Comparison of ENCODE assay signal across 25 cellular contexts in genomic region chr18:24809173-24809955, GRCh38.
"Had no signal": no experiment of that assay in that cellular context is flagged by ENCODE, and none has a peak within 500 bp of the region (broad histone marks: within the 10 kb centered on the region; RNA-seq: fewer than 3 reads in every experiment).

No MANE protein-coding gene starts in this region.

- H3K4me1 Mint-ChIP-seq: activated CD4-positive, alpha-beta T cell treated with anti-CD3 and anti-CD28 coated beads, Interleukin-2, amount 10 ng/mL, durations not matched to agents 24 days and 14 days; activated naive CD4-positive, alpha-beta T cell treated with anti-CD3 and anti-CD28 coated beads, Interleukin-2, amount 50 U/mL, for 24 hours; activated naive CD8-positive, alpha-beta T cell treated with anti-CD3 and anti-CD28 coated beads, Interleukin-2, amount 10 ng/mL, durations not matched to agents 7 days and 5 days; activated T-helper 17 cell treated with anti-CD3 and anti-CD28 coated beads, Interleukin-2, amount 50 U/mL, for 72 hours; central memory CD8-positive, alpha-beta T cell had no signal

- H3K9me3 Mint-ChIP-seq: activated CD4-positive, alpha-beta T cell treated with anti-CD3 and anti-CD28 coated beads, Interleukin-2, amount 10 ng/mL, durations not matched to agents 24 days and 14 days; activated naive CD4-positive, alpha-beta T cell treated with anti-CD3 and anti-CD28 coated beads, Interleukin-2, amount 50 U/mL, for 24 hours had no signal

- H3K4me3 Mint-ChIP-seq: activated CD4-positive, alpha-beta T cell treated with anti-CD3 and anti-CD28 coated beads, Interleukin-2, amount 10 ng/mL, durations not matched to agents 24 days and 14 days; activated CD8-positive, alpha-beta T cell treated with anti-CD3 and anti-CD28 coated beads for 36 hours; activated naive CD4-positive, alpha-beta T cell treated with anti-CD3 and anti-CD28 coated beads, Interleukin-2, amount 50 U/mL, for 24 hours; activated naive CD8-positive, alpha-beta T cell treated with anti-CD3 and anti-CD28 coated beads, Interleukin-2, amount 10 ng/mL, durations not matched to agents 7 days and 5 days; activated T-cell treated with anti-CD3 and anti-CD28 coated beads, Interleukin-2, amount 50 U/mL, for 72 hours; activated T-helper 17 cell treated with anti-CD3 and anti-CD28 coated beads, Interleukin-2, amount 50 U/mL, for 72 hours; central memory CD8-positive, alpha-beta T cell had no signal

- H3K27me3 Mint-ChIP-seq: activated CD4-positive, alpha-beta T cell treated with anti-CD3 and anti-CD28 coated beads, Interleukin-2, amount 10 ng/mL, durations not matched to agents 24 days and 14 days; activated CD8-positive, alpha-beta T cell treated with anti-CD3 and anti-CD28 coated beads for 36 hours had no signal

- H3K27ac Mint-ChIP-seq: activated CD4-positive, alpha-beta T cell treated with anti-CD3 and anti-CD28 coated beads, Interleukin-2, amount 10 ng/mL, durations not matched to agents 24 days and 14 days; activated CD8-positive, alpha-beta T cell treated with anti-CD3 and anti-CD28 coated beads for 36 hours; activated naive CD4-positive, alpha-beta T cell treated with anti-CD3 and anti-CD28 coated beads, Interleukin-2, amount 50 U/mL, for 24 hours; activated naive CD8-positive, alpha-beta T cell treated with anti-CD3 and anti-CD28 coated beads, Interleukin-2, amount 10 ng/mL, durations not matched to agents 7 days and 5 days; activated T-cell treated with anti-CD3 and anti-CD28 coated beads, Interleukin-2, amount 50 U/mL, for 72 hours; activated T-helper 17 cell treated with anti-CD3 and anti-CD28 coated beads, Interleukin-2, amount 50 U/mL, for 72 hours had no signal

- H3K36me3 Mint-ChIP-seq: activated naive CD4-positive, alpha-beta T cell treated with anti-CD3 and anti-CD28 coated beads, Interleukin-2, amount 50 U/mL, for 24 hours; activated naive CD8-positive, alpha-beta T cell treated with anti-CD3 and anti-CD28 coated beads, Interleukin-2, amount 10 ng/mL, durations not matched to agents 7 days and 5 days had no signal

- DNase-seq: activated CD4-positive, alpha-beta T cell treated with anti-CD3 and anti-CD28 coated beads, Interleukin-2, amount 10 ng/mL, durations not matched to agents 24 days and 14 days; activated CD4-positive, alpha-beta T cell treated with anti-CD3 and anti-CD28 coated beads, Interleukin-2, amount 50 U/mL, for 4 hours; activated CD8-positive, alpha-beta T cell treated with anti-CD3 and anti-CD28 coated beads for 36 hours; activated effector memory CD4-positive, alpha-beta T cell treated with anti-CD3 and anti-CD28 coated beads, Interleukin-2, amount 50 U/mL, for 16 hours; activated naive CD4-positive, alpha-beta T cell treated with Interleukin-2 at 50 U/mL for 16 hours; activated naive CD8-positive, alpha-beta T cell treated with anti-CD3 and anti-CD28 coated beads, Interleukin-2, amount 10 ng/mL, durations not matched to agents 7 days and 5 days; activated T-cell treated with anti-CD3 and anti-CD28 coated beads, Interleukin-2, amount 50 U/mL, for 1 hour; activated T-cell treated with anti-CD3 and anti-CD28 coated beads, Interleukin-2, amount 50 U/mL, for 72 hours; amygdala; Kasumi-1; KG1; NCI-H1092 treated with DMSO at 0.1 percent for 48 hours; NCI-H1417; NCI-H146; NCI-H187; NCI-H2029 treated with DMSO at 0.1 percent for 48 hours; NCI-H2107; NCI-H226; NCI-H446 treated with DMSO at 0.1 percent for 48 hours; NCI-H524; SHP77; SJCRH30 had no signal
